In the genomic region with DNA sequence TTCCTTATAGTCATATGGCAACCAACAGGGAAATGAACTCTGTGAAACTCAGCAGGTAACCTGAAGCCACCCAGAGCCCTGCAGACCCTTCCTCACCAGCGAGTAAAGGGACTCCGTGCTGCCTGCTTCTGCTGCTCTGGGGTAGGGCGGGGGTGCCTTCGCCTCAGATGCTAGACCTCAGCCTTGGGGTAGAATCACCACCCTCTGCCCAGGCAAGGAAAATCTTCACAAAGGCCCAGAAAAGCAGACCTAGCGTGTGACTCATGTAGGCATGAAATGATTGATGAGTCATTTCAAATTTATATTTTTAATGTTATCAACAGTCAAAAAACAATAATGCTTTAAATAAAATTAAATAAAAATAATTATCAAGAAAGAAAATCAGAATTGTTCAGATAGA, we compare ENCODE assay signal across 10 cellular contexts. TPM values are rescaled to one million over a fixed set of nuclear protein-coding genes. Genes with fewer than 3 reads are reported as not detected.
A peak's percentile ranks its signal among the peaks of the same experiment; 100 is the strongest.
DNase-seq lines count a peak whose midpoint lies in the region; ATAC-seq lines count a peak whose summit lies in the region.
"Had no signal": no experiment of that assay in that cellular context is flagged by ENCODE, and none has a peak within 500 bp of the region (broad histone marks: within the 10 kb centered on the region; RNA-seq: fewer than 3 reads in every experiment).

No MANE protein-coding gene starts in this region.

- intact Hi-C loops in activated T-helper 1 cell treated with anti-CD3 and anti-CD28 coated beads, Interleukin-12 subunit alpha, Interleukin-12 subunit beta, Interleukin-2, Interleukin-4 antibody, amounts not matched to agents 30 ng/mL and 10 ng/mL and 1 ng/mL, durations not matched to agents 14 hours and 24 hours and 36 hours (cut with micrococcal nuclease): no loop called here
- intact Hi-C loops in cardiac septum (cut with DNase I): loop anchor here (5.0 kb wide), 1 partner anchor 118 kb away; the partner anchor contains the start of gene NEK4

- POLR2A ChIA-PET in activated CD4-positive, alpha-beta memory T cell treated with anti-CD3 and anti-CD28 coated beads, Interleukin-2, amount 10 ng/mL, durations not matched to agents 7 days and 5 days (lab: Charles Lee): no interaction called here

- peaks cover 21% of the 10 kb centered on the region for H3K36me3 Mint-ChIP-seq in activated T-helper 1 cell treated with anti-CD3 and anti-CD28 coated beads, Interleukin-12 subunit alpha, Interleukin-12 subunit beta, Interleukin-2, Interleukin-4 antibody, amounts not matched to agents 30 ng/mL and 10 ng/mL and 1 ng/mL, durations not matched to agents 14 hours and 24 hours and 36 hours (ENCODE audit: low read depth)
- peaks cover 33% of the 10 kb centered on the region for H3K36me3 Mint-ChIP-seq in activated CD4-positive, alpha-beta memory T cell treated with anti-CD3 and anti-CD28 coated beads, Interleukin-2, amount 10 ng/mL, durations not matched to agents 7 days and 5 days (ENCODE audit: low read depth)

- peak; percentile 8 for DNase-seq in activated T-helper 1 cell treated with Interleukin-2 at 50 U/mL for 16 hours (ENCODE audit: low read depth)
- DNase-seq in activated T-helper 1 cell treated with anti-CD3 and anti-CD28 coated beads, Interleukin-12 subunit alpha, Interleukin-12 subunit beta, Interleukin-2, Interleukin-4 antibody, amounts not matched to agents 30 ng/mL and 10 ng/mL and 1 ng/mL, durations not matched to agents 14 hours and 24 hours and 36 hours (ENCODE audit: low spot score): no peak
- DNase-seq in activated CD4-positive, alpha-beta memory T cell treated with anti-CD3 and anti-CD28 coated beads, Interleukin-2, amount 10 ng/mL, durations not matched to agents 7 days and 5 days: peak; percentile 41
- peak; percentile 33 to 57 for DNase-seq in stimulated activated naive CD8-positive, alpha-beta T cell treated with anti-CD3 and anti-CD28 coated beads, Interleukin-15, amount 100 ng/mL, for 72 hours
- DNase-seq in cardiac septum (ENCODE audit: low spot score): no peak
- DNase-seq in effector CD4-positive, alpha-beta T cell: no peak
- DNase-seq in NCI-H2029 (lab: John Stamatoyannopoulos, UW): no peak
- DNase-seq: mucosa of descending colon, NCI-H1694 had no signal

- no peak overlapping the region for H3K4me3 Mint-ChIP-seq in activated T-helper 1 cell treated with anti-CD3 and anti-CD28 coated beads, Interleukin-12 subunit alpha, Interleukin-12 subunit beta, Interleukin-2, Interleukin-4 antibody, amounts not matched to agents 30 ng/mL and 10 ng/mL and 1 ng/mL, durations not matched to agents 14 hours and 24 hours and 36 hours
- no peak overlapping the region for H3K4me3 Mint-ChIP-seq in activated CD4-positive, alpha-beta memory T cell treated with anti-CD3 and anti-CD28 coated beads, Interleukin-2, amount 10 ng/mL, durations not matched to agents 7 days and 5 days
- peak overlapping the region; percentile 44 to 49 for H3K4me3 Mint-ChIP-seq in stimulated activated naive CD8-positive, alpha-beta T cell treated with anti-CD3 and anti-CD28 coated beads, Interleukin-15, amount 100 ng/mL, for 72 hours

- H3K27ac Mint-ChIP-seq in activated T-helper 1 cell treated with anti-CD3 and anti-CD28 coated beads, Interleukin-12 subunit alpha, Interleukin-12 subunit beta, Interleukin-2, Interleukin-4 antibody, amounts not matched to agents 30 ng/mL and 10 ng/mL and 1 ng/mL, durations not matched to agents 14 hours and 24 hours and 36 hours: no peak overlapping the region
- H3K27ac Mint-ChIP-seq in activated CD4-positive, alpha-beta memory T cell treated with anti-CD3 and anti-CD28 coated beads, Interleukin-2, amount 10 ng/mL, durations not matched to agents 7 days and 5 days: peak overlapping the region; percentile 61
- peak overlapping the region in 1 of 2 donors; percentile 79 for H3K27ac Mint-ChIP-seq in stimulated activated naive CD8-positive, alpha-beta T cell treated with anti-CD3 and anti-CD28 coated beads, Interleukin-15, amount 100 ng/mL, for 72 hours

- H3K27me3 Mint-ChIP-seq in activated T-helper 1 cell treated with anti-CD3 and anti-CD28 coated beads, Interleukin-12 subunit alpha, Interleukin-12 subunit beta, Interleukin-2, Interleukin-4 antibody, amounts not matched to agents 30 ng/mL and 10 ng/mL and 1 ng/mL, durations not matched to agents 14 hours and 24 hours and 36 hours (ENCODE audit: insufficient read depth): no peaks in the 10 kb centered on the region
- H3K27me3 Mint-ChIP-seq in activated CD4-positive, alpha-beta memory T cell treated with anti-CD3 and anti-CD28 coated beads, Interleukin-2, amount 10 ng/mL, durations not matched to agents 7 days and 5 days: no peaks in the 10 kb centered on the region
- H3K27me3 Mint-ChIP-seq in stimulated activated naive CD8-positive, alpha-beta T cell treated with anti-CD3 and anti-CD28 coated beads, Interleukin-15, amount 100 ng/mL, for 72 hours: no peaks in the 10 kb centered on the region

- peaks cover 52% of the 10 kb centered on the region for H3K4me1 Mint-ChIP-seq in activated T-helper 1 cell treated with anti-CD3 and anti-CD28 coated beads, Interleukin-12 subunit alpha, Interleukin-12 subunit beta, Interleukin-2, Interleukin-4 antibody, amounts not matched to agents 30 ng/mL and 10 ng/mL and 1 ng/mL, durations not matched to agents 14 hours and 24 hours and 36 hours (ENCODE audit: low read depth)
- H3K4me1 Mint-ChIP-seq in activated CD4-positive, alpha-beta memory T cell treated with anti-CD3 and anti-CD28 coated beads, Interleukin-2, amount 10 ng/mL, durations not matched to agents 7 days and 5 days: peaks cover 56% of the 10 kb centered on the region
- H3K4me1 Mint-ChIP-seq in stimulated activated naive CD8-positive, alpha-beta T cell treated with anti-CD3 and anti-CD28 coated beads, Interleukin-15, amount 100 ng/mL, for 72 hours: peaks cover 67% of the 10 kb centered on the region

- no peaks in the 10 kb centered on the region for H3K9me3 Mint-ChIP-seq in activated T-helper 1 cell treated with anti-CD3 and anti-CD28 coated beads, Interleukin-12 subunit alpha, Interleukin-12 subunit beta, Interleukin-2, Interleukin-4 antibody, amounts not matched to agents 30 ng/mL and 10 ng/mL and 1 ng/mL, durations not matched to agents 14 hours and 24 hours and 36 hours
- H3K9me3 Mint-ChIP-seq in activated CD4-positive, alpha-beta memory T cell treated with anti-CD3 and anti-CD28 coated beads, Interleukin-2, amount 10 ng/mL, durations not matched to agents 7 days and 5 days: no peaks in the 10 kb centered on the region
- no peaks in the 10 kb centered on the region for H3K9me3 Mint-ChIP-seq in stimulated activated naive CD8-positive, alpha-beta T cell treated with anti-CD3 and anti-CD28 coated beads, Interleukin-15, amount 100 ng/mL, for 72 hours

- ATAC-seq in esophagus mucosa: peak; percentile 13
- ATAC-seq in stimulated activated naive CD8-positive, alpha-beta T cell treated with anti-CD3 and anti-CD28 coated beads, Interleukin-15, amount 100 ng/mL, for 72 hours: peak; percentile 46
- ATAC-seq: mucosa of descending colon had no signal

- CTCF ChIA-PET in activated CD4-positive, alpha-beta memory T cell treated with anti-CD3 and anti-CD28 coated beads, Interleukin-2, amount 10 ng/mL, durations not matched to agents 7 days and 5 days (lab: Charles Lee): no interaction called here

RNA-seq across cellular contexts. Expression of gene STIMATE, which starts 6.6 kb away (rescaled TPM):
- total RNA-seq in activated T-helper 1 cell treated with anti-CD3 and anti-CD28 coated beads, Interleukin-12 subunit alpha, Interleukin-12 subunit beta, Interleukin-2, Interleukin-4 antibody, amounts not matched to agents 30 ng/mL and 10 ng/mL and 1 ng/mL, durations not matched to agents 14 hours and 24 hours and 36 hours: 19.8 and 20.1 TPM in 2 replicates
- total RNA-seq in activated CD4-positive, alpha-beta memory T cell treated with anti-CD3 and anti-CD28 coated beads, Interleukin-2, amount 10 ng/mL, durations not matched to agents 7 days and 5 days: 10 to 100 TPM; 31.9 to 34.7 TPM
- total RNA-seq in esophagus mucosa (6.1 TPM), cardiac septum (11.2 TPM)

RNA-seq across cellular contexts. Expression of gene MUSTN1, which starts 55.9 kb away (rescaled TPM):
- 1.7 TPM in 1 of 2 replicates, not detected in the other for total RNA-seq in activated T-helper 1 cell treated with anti-CD3 and anti-CD28 coated beads, Interleukin-12 subunit alpha, Interleukin-12 subunit beta, Interleukin-2, Interleukin-4 antibody, amounts not matched to agents 30 ng/mL and 10 ng/mL and 1 ng/mL, durations not matched to agents 14 hours and 24 hours and 36 hours
- 1 to 10 TPM; 3.3 to 4.4 TPM for total RNA-seq in activated CD4-positive, alpha-beta memory T cell treated with anti-CD3 and anti-CD28 coated beads, Interleukin-2, amount 10 ng/mL, durations not matched to agents 7 days and 5 days
- total RNA-seq in esophagus mucosa: 0.40 TPM
- total RNA-seq in cardiac septum: 15.9 TPM

Comparison
In these comparisons a context has a peak if more than half of its experiments do, and no peak if none do; other contexts are left out.
1. DNase-seq: peak in activated T-helper 1 cell treated with Interleukin-2 at 50 U/mL for 16 hours (single experiment), activated CD4-positive, alpha-beta memory T cell treated with anti-CD3 and anti-CD28 coated beads, Interleukin-2, amount 10 ng/mL, durations not matched to agents 7 days and 5 days (single experiment) and stimulated activated naive CD8-positive, alpha-beta T cell treated with anti-CD3 and anti-CD28 coated beads, Interleukin-15, amount 100 ng/mL, for 72 hours (2 of 2); none in activated T-helper 1 cell treated with anti-CD3 and anti-CD28 coated beads, Interleukin-12 subunit alpha, Interleukin-12 subunit beta, Interleukin-2, Interleukin-4 antibody, amounts not matched to agents 30 ng/mL and 10 ng/mL and 1 ng/mL, durations not matched to agents 14 hours and 24 hours and 36 hours (single experiment), cardiac septum (single experiment), effector CD4-positive, alpha-beta T cell (single experiment) and NCI-H2029 (single experiment).
2. H3K4me3 Mint-ChIP-seq: peak in stimulated activated naive CD8-positive, alpha-beta T cell treated with anti-CD3 and anti-CD28 coated beads, Interleukin-15, amount 100 ng/mL, for 72 hours (2 of 2); none in activated T-helper 1 cell treated with anti-CD3 and anti-CD28 coated beads, Interleukin-12 subunit alpha, Interleukin-12 subunit beta, Interleukin-2, Interleukin-4 antibody, amounts not matched to agents 30 ng/mL and 10 ng/mL and 1 ng/mL, durations not matched to agents 14 hours and 24 hours and 36 hours (single experiment) and activated CD4-positive, alpha-beta memory T cell treated with anti-CD3 and anti-CD28 coated beads, Interleukin-2, amount 10 ng/mL, durations not matched to agents 7 days and 5 days (single experiment).